ENCODE assay signal across 2 cellular contexts in the genomic region with DNA sequence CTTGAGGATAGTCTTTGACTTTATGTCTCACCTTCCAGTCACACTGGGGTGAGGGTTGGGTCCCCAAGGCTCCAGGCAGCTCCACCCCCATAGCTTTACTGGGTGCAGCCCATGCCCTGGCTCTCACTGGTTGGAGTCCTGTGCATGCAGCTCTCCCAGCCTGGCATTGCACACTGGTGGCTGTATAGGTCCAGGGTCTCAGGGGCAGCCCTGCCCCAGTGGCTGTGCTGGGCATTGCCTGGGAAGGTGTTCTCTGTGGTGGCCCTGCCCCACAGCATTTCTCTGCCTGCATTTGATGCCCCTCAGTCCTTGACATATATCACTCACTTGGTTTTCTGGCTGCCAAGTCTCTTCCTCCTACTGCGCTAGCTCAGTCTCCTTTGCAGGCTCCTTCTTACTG.
TF ChIP-seq lines count a peak whose summit lies in the region.

No MANE protein-coding gene starts in this region.

TF ChIP-seq in HCT116, 20 proteins besides CTCF, POLR2A, EP300 and RAD21:
- TF ChIP-seq, protein P1, sequence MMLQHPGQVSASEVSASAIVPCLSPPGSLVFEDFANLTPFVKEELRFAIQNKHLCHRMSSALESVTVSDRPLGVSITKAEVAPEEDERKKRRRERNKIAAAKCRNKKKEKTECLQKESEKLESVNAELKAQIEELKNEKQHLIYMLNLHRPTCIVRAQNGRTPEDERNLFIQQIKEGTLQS (IDR thresholded peaks at IDR 0.05): no peak
- TF ChIP-seq, protein P2, sequence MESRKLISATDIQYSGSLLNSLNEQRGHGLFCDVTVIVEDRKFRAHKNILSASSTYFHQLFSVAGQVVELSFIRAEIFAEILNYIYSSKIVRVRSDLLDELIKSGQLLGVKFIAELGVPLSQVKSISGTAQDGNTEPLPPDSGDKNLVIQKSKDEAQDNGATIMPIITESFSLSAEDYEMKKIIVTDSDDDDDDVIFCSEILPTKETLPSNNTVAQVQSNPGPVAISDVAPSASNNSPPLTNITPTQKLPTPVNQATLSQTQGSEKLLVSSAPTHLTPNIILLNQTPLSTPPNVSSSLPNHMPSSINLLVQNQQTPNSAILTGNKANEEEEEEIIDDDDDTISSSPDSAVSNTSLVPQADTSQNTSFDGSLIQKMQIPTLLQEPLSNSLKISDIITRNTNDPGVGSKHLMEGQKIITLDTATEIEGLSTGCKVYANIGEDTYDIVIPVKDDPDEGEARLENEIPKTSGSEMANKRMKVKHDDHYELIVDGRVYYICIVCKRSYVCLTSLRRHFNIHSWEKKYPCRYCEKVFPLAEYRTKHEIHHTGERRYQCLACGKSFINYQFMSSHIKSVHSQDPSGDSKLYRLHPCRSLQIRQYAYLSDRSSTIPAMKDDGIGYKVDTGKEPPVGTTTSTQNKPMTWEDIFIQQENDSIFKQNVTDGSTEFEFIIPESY (IDR thresholded peaks at IDR 0.05; ENCODE audit: extremely low read depth, insufficient replicate concordance, low read length): no peak
- TF ChIP-seq CEBPB (IDR thresholded peaks at IDR 0.05; ENCODE audit: low read depth) (no peak), POLR2AphosphoS5 (IDR thresholded peaks at IDR 0.05; ENCODE audit: low read depth, low read length) (no peak), SP1 (IDR thresholded peaks at IDR 0.05; ENCODE audit: low read depth) (no peak), ELF1 (IDR thresholded peaks at IDR 0.05; ENCODE audit: borderline replicate concordance, low read depth) (no peak), TCF7L2 (IDR thresholded peaks at IDR 0.05; ENCODE audit: borderline replicate concordance, extremely low read depth, insufficient read depth, insufficient read length) (no peak), ZFX (IDR thresholded peaks at IDR 0.05) (no peak), CBX3 (IDR thresholded peaks at IDR 0.05; ENCODE audit: low read depth) (no peak)

TF ChIP-seq in K562, 482 proteins besides CTCF, POLR2A, EP300 and RAD21:
- TF ChIP-seq SMARCA4 (IDR thresholded peaks at IDR 0.05) (no peak), ERF (CRISPR knock-in tag; IDR thresholded peaks at IDR 0.05) (no peak), JUND (IDR thresholded peaks at IDR 0.05; ENCODE audit: borderline replicate concordance, low read depth, low read length) (no peak), JUND (tag; IDR thresholded peaks at IDR 0.05; ENCODE audit: borderline replicate concordance, low read depth, low read length) (no peak), SREBF2 (CRISPR knock-in tag; IDR thresholded peaks at IDR 0.05) (no peak), RHOXF2B (CRISPR knock-in tag; conservative IDR thresholded peaks at IDR 0.05) (no peak), SRSF1 (IDR thresholded peaks at IDR 0.05; ENCODE audit: low read depth, low read length) (no peak), CXXC5 (CRISPR knock-in tag; IDR thresholded peaks at IDR 0.05) (no peak), SP1 (CRISPR knock-in tag; IDR thresholded peaks at IDR 0.05) (no peak), ZNF239 (CRISPR knock-in tag; IDR thresholded peaks at IDR 0.05) (no peak)
- TF ChIP-seq, protein P3, sequence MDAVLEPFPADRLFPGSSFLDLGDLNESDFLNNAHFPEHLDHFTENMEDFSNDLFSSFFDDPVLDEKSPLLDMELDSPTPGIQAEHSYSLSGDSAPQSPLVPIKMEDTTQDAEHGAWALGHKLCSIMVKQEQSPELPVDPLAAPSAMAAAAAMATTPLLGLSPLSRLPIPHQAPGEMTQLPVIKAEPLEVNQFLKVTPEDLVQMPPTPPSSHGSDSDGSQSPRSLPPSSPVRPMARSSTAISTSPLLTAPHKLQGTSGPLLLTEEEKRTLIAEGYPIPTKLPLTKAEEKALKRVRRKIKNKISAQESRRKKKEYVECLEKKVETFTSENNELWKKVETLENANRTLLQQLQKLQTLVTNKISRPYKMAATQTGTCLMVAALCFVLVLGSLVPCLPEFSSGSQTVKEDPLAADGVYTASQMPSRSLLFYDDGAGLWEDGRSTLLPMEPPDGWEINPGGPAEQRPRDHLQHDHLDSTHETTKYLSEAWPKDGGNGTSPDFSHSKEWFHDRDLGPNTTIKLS (IDR thresholded peaks at IDR 0.05; ENCODE audit: borderline replicate concordance, low read depth): no peak
- TF ChIP-seq, protein P4, sequence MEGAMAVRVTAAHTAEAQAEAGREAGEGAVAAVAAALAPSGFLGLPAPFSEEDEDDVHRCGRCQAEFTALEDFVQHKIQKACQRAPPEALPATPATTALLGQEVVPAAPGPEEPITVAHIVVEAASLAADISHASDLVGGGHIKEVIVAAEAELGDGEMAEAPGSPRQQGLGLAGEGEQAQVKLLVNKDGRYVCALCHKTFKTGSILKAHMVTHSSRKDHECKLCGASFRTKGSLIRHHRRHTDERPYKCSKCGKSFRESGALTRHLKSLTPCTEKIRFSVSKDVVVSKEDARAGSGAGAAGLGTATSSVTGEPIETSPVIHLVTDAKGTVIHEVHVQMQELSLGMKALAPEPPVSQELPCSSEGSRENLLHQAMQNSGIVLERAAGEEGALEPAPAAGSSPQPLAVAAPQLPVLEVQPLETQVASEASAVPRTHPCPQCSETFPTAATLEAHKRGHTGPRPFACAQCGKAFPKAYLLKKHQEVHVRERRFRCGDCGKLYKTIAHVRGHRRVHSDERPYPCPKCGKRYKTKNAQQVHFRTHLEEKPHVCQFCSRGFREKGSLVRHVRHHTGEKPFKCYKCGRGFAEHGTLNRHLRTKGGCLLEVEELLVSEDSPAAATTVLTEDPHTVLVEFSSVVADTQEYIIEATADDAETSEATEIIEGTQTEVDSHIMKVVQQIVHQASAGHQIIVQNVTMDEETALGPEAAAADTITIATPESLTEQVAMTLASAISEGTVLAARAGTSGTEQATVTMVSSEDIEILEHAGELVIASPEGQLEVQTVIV (CRISPR knock-in tag; IDR thresholded peaks at IDR 0.05; ENCODE audit: borderline replicate concordance): no peak
- TF ChIP-seq, protein P5, sequence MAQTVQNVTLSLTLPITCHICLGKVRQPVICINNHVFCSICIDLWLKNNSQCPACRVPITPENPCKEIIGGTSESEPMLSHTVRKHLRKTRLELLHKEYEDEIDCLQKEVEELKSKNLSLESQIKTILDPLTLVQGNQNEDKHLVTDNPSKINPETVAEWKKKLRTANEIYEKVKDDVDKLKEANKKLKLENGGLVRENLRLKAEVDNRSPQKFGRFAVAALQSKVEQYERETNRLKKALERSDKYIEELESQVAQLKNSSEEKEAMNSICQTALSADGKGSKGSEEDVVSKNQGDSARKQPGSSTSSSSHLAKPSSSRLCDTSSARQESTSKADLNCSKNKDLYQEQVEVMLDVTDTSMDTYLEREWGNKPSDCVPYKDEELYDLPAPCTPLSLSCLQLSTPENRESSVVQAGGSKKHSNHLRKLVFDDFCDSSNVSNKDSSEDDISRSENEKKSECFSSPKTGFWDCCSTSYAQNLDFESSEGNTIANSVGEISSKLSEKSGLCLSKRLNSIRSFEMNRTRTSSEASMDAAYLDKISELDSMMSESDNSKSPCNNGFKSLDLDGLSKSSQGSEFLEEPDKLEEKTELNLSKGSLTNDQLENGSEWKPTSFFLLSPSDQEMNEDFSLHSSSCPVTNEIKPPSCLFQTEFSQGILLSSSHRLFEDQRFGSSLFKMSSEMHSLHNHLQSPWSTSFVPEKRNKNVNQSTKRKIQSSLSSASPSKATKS (CRISPR knock-in tag; IDR thresholded peaks at IDR 0.05): no peak
- TF ChIP-seq, protein P6, sequence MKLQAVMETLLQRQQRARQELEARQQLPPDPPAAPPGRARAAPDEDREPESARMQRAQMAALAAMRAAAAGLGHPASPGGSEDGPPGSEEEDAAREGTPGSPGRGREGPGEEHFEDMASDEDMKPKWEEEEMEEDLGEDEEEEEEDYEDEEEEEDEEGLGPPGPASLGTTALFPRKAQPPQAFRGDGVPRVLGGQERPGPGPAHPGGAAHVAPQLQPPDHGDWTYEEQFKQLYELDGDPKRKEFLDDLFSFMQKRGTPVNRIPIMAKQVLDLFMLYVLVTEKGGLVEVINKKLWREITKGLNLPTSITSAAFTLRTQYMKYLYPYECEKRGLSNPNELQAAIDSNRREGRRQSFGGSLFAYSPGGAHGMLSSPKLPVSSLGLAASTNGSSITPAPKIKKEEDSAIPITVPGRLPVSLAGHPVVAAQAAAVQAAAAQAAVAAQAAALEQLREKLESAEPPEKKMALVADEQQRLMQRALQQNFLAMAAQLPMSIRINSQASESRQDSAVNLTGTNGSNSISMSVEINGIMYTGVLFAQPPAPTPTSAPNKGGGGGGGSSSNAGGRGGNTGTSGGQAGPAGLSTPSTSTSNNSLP (IDR thresholded peaks at IDR 0.05; ENCODE audit: borderline replicate concordance, low read depth, low read length): no peak
- TF ChIP-seq, protein P7, sequence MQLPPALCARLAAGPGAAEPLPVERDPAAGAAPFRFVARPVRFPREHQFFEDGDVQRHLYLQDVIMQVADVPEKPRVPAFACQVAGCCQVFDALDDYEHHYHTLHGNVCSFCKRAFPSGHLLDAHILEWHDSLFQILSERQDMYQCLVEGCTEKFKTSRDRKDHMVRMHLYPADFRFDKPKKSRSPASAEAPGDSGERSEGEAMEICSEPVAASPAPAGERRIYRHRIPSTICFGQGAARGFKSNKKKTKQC (CRISPR knock-in tag; IDR thresholded peaks at IDR 0.05): no peak
